ENCODE assay signal across 11 cellular contexts in the genomic region with DNA sequence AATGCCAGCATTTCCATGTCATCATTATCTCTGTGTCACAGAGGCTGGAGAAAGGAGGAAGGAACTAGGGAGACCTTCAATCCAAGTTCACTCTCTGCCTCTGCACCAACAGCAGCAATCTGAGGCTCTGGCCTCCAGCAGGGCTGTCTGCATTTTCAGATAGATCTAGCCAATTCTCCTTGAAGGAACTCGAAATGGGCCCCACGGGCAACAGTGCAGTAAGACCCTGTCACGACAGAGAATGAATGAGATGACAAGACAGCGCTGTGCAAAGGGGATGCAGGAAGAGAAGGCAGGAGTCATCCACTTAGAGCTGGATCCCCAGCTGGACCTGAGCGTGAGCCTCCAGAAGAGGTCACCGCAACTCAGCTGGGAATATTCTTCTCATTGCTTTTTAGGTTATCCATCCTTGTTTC.
DNase-seq lines count a peak whose midpoint lies in the region; ATAC-seq and TF ChIP-seq lines count a peak whose summit lies in the region.
"Had no signal": no experiment of that assay in that cellular context is flagged by ENCODE, and none has a peak within 500 bp of the region (broad histone marks: within the 10 kb centered on the region; RNA-seq: fewer than 3 reads in every experiment).

No MANE protein-coding gene starts in this region.

- H4K20me1 ChIP-seq in smooth muscle cell (ENCODE audit: low read depth), result peaks cover 60% of the 10 kb centered on the region

- DNase-seq in DMS 273 (lab: John Stamatoyannopoulos, UW; ENCODE audit: unreplicated experiment) (peak; percentile 19), DMS 273 treated with DMSO at 0.1 percent for 48 hours (lab: John Stamatoyannopoulos, UW) (no peak), right cardiac atrium (no peak), smooth muscle cell (lab: John Stamatoyannopoulos, UW; ENCODE audit: unreplicated experiment) (no peak), NCI-H345 (lab: John Stamatoyannopoulos, UW) (no peak), activated T-cell treated with anti-CD3 and anti-CD28 coated beads for 4 hours (no peak)
- DNase-seq in activated CD4-positive, alpha-beta T cell treated with anti-CD3 and anti-CD28 coated beads for 4 hours, result no peak
- DNase-seq: NCI-H146; stimulated activated CD4-positive, alpha-beta T cell treated with anti-CD3 and anti-CD28 coated beads, Interleukin-12 subunit alpha, Interleukin-12 subunit beta, amount 100 ng/mL, for 4 hours had no signal

- peaks cover 23% of the 10 kb centered on the region for H3K4me1 ChIP-seq in right cardiac atrium (ENCODE audit: control insufficient read depth, insufficient read depth, low read length)
- H3K4me1 ChIP-seq in smooth muscle cell (ENCODE audit: low read depth), result peaks cover 10% of the 10 kb centered on the region

- no peaks in the 10 kb centered on the region for H3K36me3 ChIP-seq in smooth muscle cell (ENCODE audit: low read depth)
- H3K36me3 ChIP-seq: thoracic aorta had no signal

- no peak overlapping the region for H3K9ac ChIP-seq in smooth muscle cell (ENCODE audit: low read depth)

- 40% methylated on average over 6 of the region's 6 CpGs for WGBS in right cardiac atrium
- WGBS in smooth muscle cell (ENCODE audit: low lambda C conversion rate), result 74% methylated on average over 6 of the region's 6 CpGs

- H3K4me3 ChIP-seq in WI38 (ENCODE audit: low read depth, low read length) (no peak overlapping the region), right cardiac atrium (ENCODE audit: low read length) (no peak overlapping the region), smooth muscle cell (no peak overlapping the region)
- H3K4me3 ChIP-seq: thoracic aorta had no signal

- H3K79me2 ChIP-seq in smooth muscle cell (ENCODE audit: low read depth), result no peaks in the 10 kb centered on the region

- peak; percentile 36 to 40 for ATAC-seq in right cardiac atrium

- TF ChIP-seq CTCF in WI38 (IDR thresholded peaks at IDR 0.05; ENCODE audit: low read depth, low read length) (peak; percentile 51), smooth muscle cell (IDR thresholded peaks at IDR 0.05; ENCODE audit: borderline replicate concordance, insufficient read depth, poor library complexity, severe bottlenecking) (peak; percentile 22)

- H3K27me3 ChIP-seq in right cardiac atrium (ENCODE audit: control insufficient read depth, insufficient read depth), result no peaks in the 10 kb centered on the region
- no peaks in the 10 kb centered on the region for H3K27me3 ChIP-seq in smooth muscle cell (ENCODE audit: low read depth)

- peak overlapping the region; percentile 75 for H3K4me2 ChIP-seq in smooth muscle cell

- H3K9me3 ChIP-seq in right cardiac atrium (ENCODE audit: control insufficient read depth, low read length), result no peaks in the 10 kb centered on the region
- H3K9me3 ChIP-seq in smooth muscle cell (replicated peaks; ENCODE audit: low read depth), result no peaks in the 10 kb centered on the region
- H3K9me3 ChIP-seq: thoracic aorta had no signal

- peaks cover 21% of the 10 kb centered on the region for H3F3A ChIP-seq in smooth muscle cell (ENCODE audit: low read depth)

- H3K27ac ChIP-seq in right cardiac atrium (ENCODE audit: low read length) (peak overlapping the region; percentile 67), smooth muscle cell (ENCODE audit: low read depth) (peak overlapping the region; percentile 83)
- H3K27ac ChIP-seq: thoracic aorta had no signal

- intact Hi-C loops in right cardiac atrium (cut with DNase I), result loop anchor here in 1 of 4 donors (10.0 kb wide), 1 partner anchor 227 kb away; no protein-coding TSS in a partner anchor

- H2AFZ ChIP-seq in smooth muscle cell (ENCODE audit: low read depth), result no peak overlapping the region
